In the genomic region with DNA sequence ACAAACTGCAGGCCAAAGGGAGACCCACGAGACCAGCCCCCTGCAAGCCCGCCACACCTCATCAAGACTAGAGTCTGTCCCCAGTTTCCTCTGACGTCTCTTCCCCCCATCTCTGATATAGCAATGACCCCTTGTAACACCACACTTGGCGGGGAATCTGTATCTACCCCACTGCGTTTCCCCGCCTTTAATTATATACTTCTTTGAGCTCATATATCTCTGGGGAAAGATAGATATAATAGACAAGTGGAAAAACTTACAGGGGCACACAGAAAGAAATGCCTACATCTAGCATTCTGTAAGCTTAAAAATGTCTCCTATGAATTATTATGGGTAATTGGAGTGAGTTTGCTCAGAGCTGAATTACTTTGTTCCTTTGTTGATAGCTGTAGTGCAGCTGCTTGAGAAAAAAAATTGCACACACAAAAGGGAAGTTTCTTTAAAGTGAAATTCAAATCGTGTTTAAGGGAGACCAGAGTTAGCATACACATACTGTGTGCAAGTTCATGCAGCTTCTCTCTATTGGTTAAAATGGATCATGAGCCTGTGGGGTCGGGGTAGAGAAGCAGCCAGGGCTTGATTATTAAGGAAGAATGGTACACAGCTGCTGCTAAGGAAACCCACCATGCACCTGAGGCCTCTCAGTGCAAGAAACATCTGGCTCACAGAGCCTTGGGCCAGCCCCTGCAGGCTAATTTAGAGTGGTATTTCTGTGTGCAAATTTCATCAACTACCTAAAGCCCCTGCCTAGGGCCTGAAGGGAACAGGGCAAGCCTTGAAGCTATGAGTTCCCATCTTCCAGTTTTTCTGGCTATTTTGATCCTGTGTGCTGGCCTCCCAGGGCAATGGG, we compare ENCODE assay signal across 13 cellular contexts.
"Had no signal": no experiment of that assay in that cellular context is flagged by ENCODE, and none has a peak within 500 bp of the region (broad histone marks: within the 10 kb centered on the region; RNA-seq: fewer than 3 reads in every experiment).

No MANE protein-coding gene starts in this region.

- H3K27me3 Mint-ChIP-seq: naive thymus-derived CD4-positive, alpha-beta T cell; stimulated activated naive CD8-positive, alpha-beta T cell treated with anti-CD3 and anti-CD28 coated beads, Interleukin-15, Interleukin-2, amounts not matched to agents 100 ng/mL and 50 ng/mL, for 24 hours had no signal

- H3K4me1 ChIP-seq: testis had no signal

- H3K4me1 Mint-ChIP-seq: immature natural killer cell had no signal

- H3K27ac ChIP-seq: testis had no signal

- H3K4me3 ChIP-seq: lung, testis had no signal

- H3K9me3 Mint-ChIP-seq: activated naive CD4-positive, alpha-beta T cell treated with anti-CD3 and anti-CD28 coated beads, Interleukin-2, amount 50 U/mL, for 72 hours; stimulated activated naive CD8-positive, alpha-beta T cell treated with anti-CD3 and anti-CD28 coated beads, Interleukin-15, Interleukin-2, amounts not matched to agents 100 ng/mL and 50 ng/mL, for 24 hours had no signal

- H3K9me3 ChIP-seq: testis had no signal

- H3K27me3 ChIP-seq: testis had no signal

- H3K4me3 Mint-ChIP-seq: immature natural killer cell; naive thymus-derived CD4-positive, alpha-beta T cell; stimulated activated naive CD8-positive, alpha-beta T cell treated with anti-CD3 and anti-CD28 coated beads, Interleukin-15, Interleukin-2, amounts not matched to agents 100 ng/mL and 50 ng/mL, for 24 hours had no signal

- DNase-seq: activated CD4-positive, alpha-beta T cell treated with anti-CD3 and anti-CD28 coated beads, Interleukin-2, amount 50 U/mL, for 4 hours; activated CD4-positive, CD25-positive, alpha-beta regulatory T cell treated with anti-CD3 and anti-CD28 coated beads, Interleukin-2, amount 50 U/mL, for 72 hours; activated T-cell treated with anti-CD3 and anti-CD28 coated beads, Interleukin-2, amount 50 U/mL, for 1 hour; dermis blood vessel endothelial cell; glutamatergic neuron; immature natural killer cell; naive thymus-derived CD4-positive, alpha-beta T cell; occipital lobe; stimulated activated CD4-positive, alpha-beta T cell treated with anti-CD3 and anti-CD28 coated beads, Interleukin-2, amount 100 ng/mL, for 48 hours; testis had no signal
